Comparison of ENCODE assay signal across 1 cellular context in the genomic region with DNA sequence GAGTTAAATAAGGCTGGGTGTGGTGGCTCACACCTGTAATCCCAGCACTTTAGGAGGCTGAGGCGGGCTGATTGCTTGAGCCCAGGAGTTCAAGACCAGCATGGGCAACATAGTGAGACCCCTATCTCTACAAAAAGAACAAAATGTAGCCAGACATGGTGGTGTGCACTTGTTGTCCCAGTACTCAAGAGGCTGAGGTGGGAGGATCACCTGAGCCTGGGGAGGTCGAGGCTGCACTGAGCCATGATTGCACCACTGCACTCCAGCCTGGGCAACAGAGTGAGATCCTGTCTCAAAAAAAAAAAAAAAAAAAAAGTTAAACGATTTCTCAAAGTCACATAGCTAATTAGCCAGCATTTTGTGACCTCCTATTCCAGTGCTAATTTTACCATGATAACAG. TPM values are rescaled to one million over a fixed set of nuclear protein-coding genes. Genes with fewer than 3 reads are reported as not detected.
"Had no signal": no experiment of that assay in that cellular context is flagged by ENCODE, and none has a peak within 500 bp of the region (broad histone marks: within the 10 kb centered on the region; RNA-seq: fewer than 3 reads in every experiment).

No MANE protein-coding gene starts in this region.

RNA-seq across cellular contexts. Expression of a gene that starts 26.4 kb away (rescaled TPM):
- total RNA-seq: SJSA1 had no signal
